Comparison of ENCODE assay signal across 8 cellular contexts in the genomic region with DNA sequence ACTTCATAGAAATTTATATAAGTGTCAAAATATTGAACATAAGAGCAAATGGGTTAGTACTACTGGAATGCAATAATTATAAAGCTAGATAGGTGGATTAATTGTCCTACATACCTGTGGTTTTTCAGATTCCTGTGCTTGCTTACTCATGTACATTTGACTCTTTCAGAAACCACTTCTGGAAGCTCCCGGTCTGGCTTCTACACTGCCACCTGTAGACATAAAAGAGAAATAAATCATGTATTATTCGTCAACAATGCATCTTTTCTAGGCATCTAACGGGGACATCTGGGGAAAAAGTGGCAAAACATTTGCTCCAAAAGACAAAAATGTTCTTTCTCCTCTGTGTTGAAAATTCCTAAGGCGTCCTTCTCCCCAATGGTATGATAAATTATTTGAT.
DNase-seq lines count a peak whose midpoint lies in the region; TF ChIP-seq lines count a peak whose summit lies in the region.

No MANE protein-coding gene starts in this region.

- H3K9me3 ChIP-seq in iPS-18c (ENCODE audit: control insufficient read depth, insufficient read depth, low read length) = peaks cover 4% of the 10 kb centered on the region
- H3K9me3 ChIP-seq in tibial nerve = no peaks in the 10 kb centered on the region

- WGBS in tibial nerve, 2 donors = 7 to 15% methylated on average over 4 of the region's 4 CpGs

- TF ChIP-seq POLR2A in tibial nerve (IDR thresholded peaks at IDR 0.05) = no peak

- peak in 3 of 5 experiments; percentile 11 to 29 (median 28) for TF ChIP-seq CTCF in tibial nerve (IDR thresholded peaks at IDR 0.05)

- peaks cover 0 to 15% of the 10 kb centered on the region in 2 donors for H3K27me3 ChIP-seq in tibial nerve

- H3K27ac ChIP-seq in tibial nerve = no peak overlapping the region

- peaks cover 9% of the 10 kb centered on the region for H3K36me3 Mint-ChIP-seq in activated naive CD8-positive, alpha-beta T cell

- H3K4me3 Mint-ChIP-seq in activated naive CD8-positive, alpha-beta T cell = peak overlapping the region; percentile 98

- H3K4me3 ChIP-seq in iPS-18c (ENCODE audit: insufficient read depth, low read depth, low read length) (peak overlapping the region; percentile 77), tibial nerve (peak overlapping the region in 1 of 4 donors; percentile 65)

- DNase-seq in A172 (ENCODE audit: low spot score) (peak; percentile 88), ELR (ENCODE audit: low read depth) (peak; percentile 91), NCI-H2227 treated with DMSO at 0.1 percent for 48 hours (lab: John Stamatoyannopoulos, UW) (peak; percentile 2), tibial nerve (ENCODE audit: low spot score in 2 of 2) (no peak), germinal center (ENCODE audit: low spot score) (no peak), epidermal melanocyte (ENCODE audit: insufficient read length, low spot score) (no peak)

- peaks cover 0 to 4% (median 0%) of the 10 kb centered on the region in 4 donors for H3K4me1 ChIP-seq in tibial nerve

- no peak for TF ChIP-seq EP300 in tibial nerve (IDR thresholded peaks at IDR 0.05)

- H3K4me1 Mint-ChIP-seq in activated naive CD8-positive, alpha-beta T cell (ENCODE audit: low read depth) = peaks cover 36% of the 10 kb centered on the region

- H3K9me3 Mint-ChIP-seq in activated naive CD8-positive, alpha-beta T cell (ENCODE audit: low read depth) = no peaks in the 10 kb centered on the region

- peak overlapping the region; percentile 96 for H3K27ac Mint-ChIP-seq in activated naive CD8-positive, alpha-beta T cell

- H3K36me3 ChIP-seq in tibial nerve = no peaks in the 10 kb centered on the region

- no peaks in the 10 kb centered on the region for H3K27me3 Mint-ChIP-seq in activated naive CD8-positive, alpha-beta T cell

Comparison
In these comparisons a context has a peak if more than half of its experiments do, and no peak if none do; other contexts are left out.
1. DNase-seq: peak in A172 (single experiment), ELR (single experiment) and NCI-H2227 treated with DMSO at 0.1 percent for 48 hours (single experiment); none in tibial nerve (0 of 2), germinal center (single experiment) and epidermal melanocyte (single experiment).